In the genomic region with DNA sequence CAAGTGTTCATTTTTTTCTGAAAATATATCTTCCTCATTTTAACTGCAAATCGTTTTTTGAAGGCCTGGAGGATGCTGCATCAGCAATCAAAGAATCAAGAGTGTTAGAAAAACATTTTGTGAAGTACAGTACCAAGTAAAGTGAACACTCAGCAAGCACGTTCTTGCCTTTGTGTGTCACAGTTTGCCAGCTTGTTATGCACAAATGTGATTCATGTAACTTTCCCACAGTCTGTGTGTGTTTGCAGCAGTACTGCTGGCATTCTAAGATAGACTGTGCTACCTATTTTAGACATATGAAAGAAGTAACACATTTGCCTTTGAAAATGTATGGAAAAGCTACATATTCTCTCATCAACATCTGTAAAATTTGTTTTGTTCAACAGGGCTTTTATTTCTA, we compare ENCODE assay signal across 15 cellular contexts.
DNase-seq lines count a peak whose midpoint lies in the region; ATAC-seq, FAIRE-seq and TF ChIP-seq lines count a peak whose summit lies in the region.
"Had no signal": no experiment of that assay in that cellular context is flagged by ENCODE, and none has a peak within 500 bp of the region (broad histone marks: within the 10 kb centered on the region; RNA-seq: fewer than 3 reads in every experiment).

No MANE protein-coding gene starts in this region.

- H4K20me1 ChIP-seq in osteoblast (ENCODE audit: insufficient read depth, low read length): no peaks in the 10 kb centered on the region
- H4K20me1 ChIP-seq: BLaER1 treated with 17β-estradiol and CSF1 and Interleukin-3, amounts not matched to agents 10 nM and 100 nM had no signal

- H3K36me3 ChIP-seq in bronchial epithelial cell (ENCODE audit: control insufficient read depth, insufficient read depth, low read length): no peaks in the 10 kb centered on the region
- H3K36me3 ChIP-seq in osteoblast (ENCODE audit: insufficient read depth, low read length): no peaks in the 10 kb centered on the region
- H3K36me3 ChIP-seq in upper lobe of left lung: no peaks in the 10 kb centered on the region
- H3K36me3 ChIP-seq: BLaER1 treated with 17β-estradiol and CSF1 and Interleukin-3, amounts not matched to agents 10 nM and 100 nM had no signal

- WGBS in upper lobe of left lung, 2 donors: 22 to 23% methylated on average over 2 of the region's 2 CpGs

- H2AFZ ChIP-seq in osteoblast (ENCODE audit: low read length): no peak overlapping the region

- DNase-seq in GM12891 (ENCODE audit: insufficient read length, low spot score): no peak
- DNase-seq in bronchial epithelial cell (ENCODE audit: low read depth): peak; percentile 5
- peak; percentile 28 to 64 for DNase-seq in foreskin keratinocyte
- DNase-seq in osteoblast (ENCODE audit: insufficient read length, low spot score, missing footprints): peak; percentile 22
- no peak for DNase-seq in NCI-H748 (lab: John Stamatoyannopoulos, UW; ENCODE audit: unreplicated experiment)
- no peak for DNase-seq in upper lobe of left lung
- DNase-seq in NCI-H1694 (lab: John Stamatoyannopoulos, UW): no peak
- DNase-seq: Calu3; CD8-positive, alpha-beta T cell; DMS79 treated with DMSO at 0.1 percent for 48 hours; GF-D8; H9 had no signal

- no peak overlapping the region for H3K27ac ChIP-seq in foreskin keratinocyte
- H3K27ac ChIP-seq in osteoblast (ENCODE audit: low read depth, low read length): no peak overlapping the region
- H3K27ac ChIP-seq in upper lobe of left lung: no peak overlapping the region
- H3K27ac ChIP-seq: BLaER1 treated with 17β-estradiol and CSF1 and Interleukin-3, amounts not matched to agents 10 nM and 100 nM had no signal

- H3K79me2 ChIP-seq in osteoblast (ENCODE audit: insufficient read depth, low read length): no peaks in the 10 kb centered on the region

- peaks cover under 1% of the 10 kb centered on the region for H3K4me1 ChIP-seq in foreskin keratinocyte
- H3K4me1 ChIP-seq in osteoblast (ENCODE audit: insufficient read depth, low read length): no peaks in the 10 kb centered on the region
- no peaks in the 10 kb centered on the region for H3K4me1 ChIP-seq in upper lobe of left lung

- H3K4me3 ChIP-seq in bronchial epithelial cell (ENCODE audit: low read depth, low read length) (no peak overlapping the region), osteoblast (ENCODE audit: insufficient read depth, low read length) (no peak overlapping the region), upper lobe of left lung (no peak overlapping the region)
- H3K4me3 ChIP-seq: BLaER1 treated with 17β-estradiol and CSF1 and Interleukin-3, amounts not matched to agents 10 nM and 100 nM had no signal

- peak; percentile 16 for FAIRE-seq in GM12891 (lab: Jason Lieb, UNC)
- no peak for FAIRE-seq in bronchial epithelial cell (lab: Jason Lieb, UNC)
- FAIRE-seq: H1, HTR-8/SVneo had no signal

- H3K27me3 ChIP-seq in bronchial epithelial cell (ENCODE audit: control insufficient read depth, insufficient read depth, low read length) (no peaks in the 10 kb centered on the region), foreskin keratinocyte (no peaks in the 10 kb centered on the region), osteoblast (ENCODE audit: insufficient read depth, low read length) (no peaks in the 10 kb centered on the region), upper lobe of left lung (no peaks in the 10 kb centered on the region)

- H3K4me2 ChIP-seq in osteoblast (ENCODE audit: insufficient read depth, low read length): no peak overlapping the region
- H3K4me2 ChIP-seq: BLaER1 treated with 17β-estradiol and CSF1 and Interleukin-3, amounts not matched to agents 10 nM and 100 nM had no signal

- no peak for TF ChIP-seq EP300 in upper lobe of left lung (IDR thresholded peaks at IDR 0.05)

- ATAC-seq in foreskin keratinocyte (peak; percentile 83), upper lobe of left lung (ENCODE audit: low FRiP score in 2 of 2) (no peak)
- ATAC-seq: CD8-positive, alpha-beta T cell had no signal

- TF ChIP-seq CTCF in bronchial epithelial cell (IDR thresholded peaks at IDR 0.05; ENCODE audit: insufficient read depth, low read length, severe bottlenecking) (no peak), foreskin keratinocyte (conservative IDR thresholded peaks at IDR 0.05) (no peak), osteoblast (IDR thresholded peaks at IDR 0.05; ENCODE audit: extremely low read depth, low read depth, low read length) (no peak), upper lobe of left lung (IDR thresholded peaks at IDR 0.05) (no peak)

- H3K9me3 ChIP-seq in osteoblast (ENCODE audit: low read depth, low read length) (no peaks in the 10 kb centered on the region), upper lobe of left lung (no peaks in the 10 kb centered on the region)
- H3K9me3 ChIP-seq: BLaER1 treated with 17β-estradiol and CSF1 and Interleukin-3, amounts not matched to agents 10 nM and 100 nM had no signal

- TF ChIP-seq POLR2A in GM12891 (IDR thresholded peaks at IDR 0.05; ENCODE audit: low read depth, low read length) (no peak), upper lobe of left lung (IDR thresholded peaks at IDR 0.05) (no peak)

TF ChIP-seq in GM12891, 5 proteins besides CTCF, POLR2A, EP300 and RAD21:
- no peak for TF ChIP-seq POLR2AphosphoS5 (IDR thresholded peaks at IDR 0.05; ENCODE audit: low read depth, low read length)
- TF ChIP-seq SPI1 (IDR thresholded peaks at IDR 0.05; ENCODE audit: low read depth, low read length): no peak
- no peak for TF ChIP-seq POU2F2 (IDR thresholded peaks at IDR 0.05; ENCODE audit: low read depth, low read length)
- TF ChIP-seq PAX5 (IDR thresholded peaks at IDR 0.05; ENCODE audit: insufficient read depth, low read length, severe bottlenecking): no peak
- no peak for TF ChIP-seq TAF1 (IDR thresholded peaks at IDR 0.05; ENCODE audit: low read depth, low read length)

Comparison
In these comparisons a context has a peak if more than half of its experiments do, and no peak if none do; other contexts are left out.
1. DNase-seq: peak in bronchial epithelial cell (single experiment), foreskin keratinocyte (2 of 2) and osteoblast (single experiment); none in GM12891 (single experiment), NCI-H748 (single experiment), upper lobe of left lung (0 of 2) and NCI-H1694 (single experiment).